ENCODE assay signal across 22 cellular contexts in the genomic region with DNA sequence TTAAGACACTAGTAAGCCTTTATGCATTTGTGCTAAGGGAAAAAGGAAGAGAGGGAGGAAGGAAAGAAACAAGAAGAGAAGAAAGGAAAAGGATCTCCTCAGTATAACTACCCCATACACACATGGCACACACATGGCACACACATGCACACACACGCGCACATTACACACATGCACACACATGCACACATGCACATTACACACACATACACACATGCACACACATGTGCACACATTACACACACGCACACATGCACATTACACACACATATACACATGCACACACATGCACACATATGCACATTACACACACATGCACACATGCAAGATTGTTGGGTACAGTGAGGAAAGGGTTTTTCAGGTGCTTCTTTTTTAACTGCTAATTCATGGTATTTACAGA.
"Had no signal": no experiment of that assay in that cellular context is flagged by ENCODE, and none has a peak within 500 bp of the region (broad histone marks: within the 10 kb centered on the region; RNA-seq: fewer than 3 reads in every experiment).

No MANE protein-coding gene starts in this region.

- DNase-seq: IMR-90, Karpas-422, KG1, MG63, NCI-H1092, NCI-H1105 treated with DMSO at 0.1 percent for 48 hours, NCI-H1436, NCI-H187, NCI-H2029, NCI-H2081 treated with DMSO at 0.1 percent for 48 hours, NCI-H2171, NCI-H226, NCI-H446, NCI-H510A, NCI-H524 treated with DMSO at 0.1 percent for 48 hours, NCI-H69, NCI-H774, Right ventricle myocardium superior, RPMI8226, SIG-M5, SK-N-SH had no signal

- H3K4me3 ChIP-seq: MG63 had no signal

- H3K27me3 ChIP-seq: MG63 had no signal

- H3K4me2 ChIP-seq: SK-N-SH had no signal

- H3K9ac ChIP-seq: SK-N-SH had no signal

- FAIRE-seq: RCC 7860 had no signal

- H3K9me3 ChIP-seq: MG63, SK-N-SH had no signal

- H3K36me3 ChIP-seq: MG63 had no signal
